Comparison of ENCODE assay signal across 2 cellular contexts in genomic region chr9:16575142-16575877, GRCh38.
TF ChIP-seq lines count a peak whose summit lies in the region.

No MANE protein-coding gene starts in this region.

TF ChIP-seq in IMR-90, 13 proteins besides CTCF, POLR2A, EP300 and RAD21:
- TF ChIP-seq, protein P1, sequence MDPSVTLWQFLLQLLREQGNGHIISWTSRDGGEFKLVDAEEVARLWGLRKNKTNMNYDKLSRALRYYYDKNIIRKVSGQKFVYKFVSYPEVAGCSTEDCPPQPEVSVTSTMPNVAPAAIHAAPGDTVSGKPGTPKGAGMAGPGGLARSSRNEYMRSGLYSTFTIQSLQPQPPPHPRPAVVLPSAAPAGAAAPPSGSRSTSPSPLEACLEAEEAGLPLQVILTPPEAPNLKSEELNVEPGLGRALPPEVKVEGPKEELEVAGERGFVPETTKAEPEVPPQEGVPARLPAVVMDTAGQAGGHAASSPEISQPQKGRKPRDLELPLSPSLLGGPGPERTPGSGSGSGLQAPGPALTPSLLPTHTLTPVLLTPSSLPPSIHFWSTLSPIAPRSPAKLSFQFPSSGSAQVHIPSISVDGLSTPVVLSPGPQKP (IDR thresholded peaks at IDR 0.05; ENCODE audit: borderline replicate concordance, low read depth, low read length) = no peak
- TF ChIP-seq, protein P2, sequence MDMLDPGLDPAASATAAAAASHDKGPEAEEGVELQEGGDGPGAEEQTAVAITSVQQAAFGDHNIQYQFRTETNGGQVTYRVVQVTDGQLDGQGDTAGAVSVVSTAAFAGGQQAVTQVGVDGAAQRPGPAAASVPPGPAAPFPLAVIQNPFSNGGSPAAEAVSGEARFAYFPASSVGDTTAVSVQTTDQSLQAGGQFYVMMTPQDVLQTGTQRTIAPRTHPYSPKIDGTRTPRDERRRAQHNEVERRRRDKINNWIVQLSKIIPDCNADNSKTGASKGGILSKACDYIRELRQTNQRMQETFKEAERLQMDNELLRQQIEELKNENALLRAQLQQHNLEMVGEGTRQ (IDR thresholded peaks at IDR 0.05; ENCODE audit: low read depth, low read length) = no peak
- no peak for TF ChIP-seq FOS (IDR thresholded peaks at IDR 0.05; ENCODE audit: low read depth, low read length)
- TF ChIP-seq MXI1 (IDR thresholded peaks at IDR 0.05; ENCODE audit: borderline replicate concordance, low read depth, low read length) = no peak
- TF ChIP-seq SMC3 (IDR thresholded peaks at IDR 0.05; ENCODE audit: low read depth, low read length) = no peak
- no peak for TF ChIP-seq CEBPB (IDR thresholded peaks at IDR 0.05; ENCODE audit: low read depth, low read length)
- no peak for TF ChIP-seq BHLHE40 (IDR thresholded peaks at IDR 0.05; ENCODE audit: low read depth, low read length)
- no peak for TF ChIP-seq RFX5 (IDR thresholded peaks at IDR 0.05; ENCODE audit: low read depth, low read length)
- no peak for TF ChIP-seq RCOR1 (IDR thresholded peaks at IDR 0.05; ENCODE audit: insufficient replicate concordance, low read length)
- TF ChIP-seq CHD1 (IDR thresholded peaks at IDR 0.05; ENCODE audit: low read depth, low read length) = no peak
- no peak for TF ChIP-seq NFE2L2 (IDR thresholded peaks at IDR 0.05; ENCODE audit: low read depth, low read length)
- TF ChIP-seq MAFK (IDR thresholded peaks at IDR 0.05; ENCODE audit: low read depth, low read length) = no peak
- TF ChIP-seq MAZ (IDR thresholded peaks at IDR 0.05; ENCODE audit: borderline replicate concordance, low read depth, low read length) = no peak

TF ChIP-seq in WTC11, 78 proteins besides CTCF, POLR2A, EP300 and RAD21:
- TF ChIP-seq NR1H2 (CRISPR knock-in tag; IDR thresholded peaks at IDR 0.05) (no peak), RELA (CRISPR knock-in tag; IDR thresholded peaks at IDR 0.05; ENCODE audit: borderline replicate concordance) (no peak), ATF1 (CRISPR knock-in tag; IDR thresholded peaks at IDR 0.05) (no peak), NR2C2 (CRISPR knock-in tag; IDR thresholded peaks at IDR 0.05) (no peak), NFYB (CRISPR knock-in tag; conservative IDR thresholded peaks at IDR 0.05; ENCODE audit: low read depth) (no peak), ESRRA (CRISPR knock-in tag; IDR thresholded peaks at IDR 0.05; ENCODE audit: borderline replicate concordance) (no peak), ZBTB43 (CRISPR knock-in tag; IDR thresholded peaks at IDR 0.05) (no peak), FOXP1 (CRISPR knock-in tag; IDR thresholded peaks at IDR 0.05; ENCODE audit: borderline replicate concordance) (no peak)
- TF ChIP-seq, protein P2 (CRISPR knock-in tag; IDR thresholded peaks at IDR 0.05) = no peak
- TF ChIP-seq, protein P3, sequence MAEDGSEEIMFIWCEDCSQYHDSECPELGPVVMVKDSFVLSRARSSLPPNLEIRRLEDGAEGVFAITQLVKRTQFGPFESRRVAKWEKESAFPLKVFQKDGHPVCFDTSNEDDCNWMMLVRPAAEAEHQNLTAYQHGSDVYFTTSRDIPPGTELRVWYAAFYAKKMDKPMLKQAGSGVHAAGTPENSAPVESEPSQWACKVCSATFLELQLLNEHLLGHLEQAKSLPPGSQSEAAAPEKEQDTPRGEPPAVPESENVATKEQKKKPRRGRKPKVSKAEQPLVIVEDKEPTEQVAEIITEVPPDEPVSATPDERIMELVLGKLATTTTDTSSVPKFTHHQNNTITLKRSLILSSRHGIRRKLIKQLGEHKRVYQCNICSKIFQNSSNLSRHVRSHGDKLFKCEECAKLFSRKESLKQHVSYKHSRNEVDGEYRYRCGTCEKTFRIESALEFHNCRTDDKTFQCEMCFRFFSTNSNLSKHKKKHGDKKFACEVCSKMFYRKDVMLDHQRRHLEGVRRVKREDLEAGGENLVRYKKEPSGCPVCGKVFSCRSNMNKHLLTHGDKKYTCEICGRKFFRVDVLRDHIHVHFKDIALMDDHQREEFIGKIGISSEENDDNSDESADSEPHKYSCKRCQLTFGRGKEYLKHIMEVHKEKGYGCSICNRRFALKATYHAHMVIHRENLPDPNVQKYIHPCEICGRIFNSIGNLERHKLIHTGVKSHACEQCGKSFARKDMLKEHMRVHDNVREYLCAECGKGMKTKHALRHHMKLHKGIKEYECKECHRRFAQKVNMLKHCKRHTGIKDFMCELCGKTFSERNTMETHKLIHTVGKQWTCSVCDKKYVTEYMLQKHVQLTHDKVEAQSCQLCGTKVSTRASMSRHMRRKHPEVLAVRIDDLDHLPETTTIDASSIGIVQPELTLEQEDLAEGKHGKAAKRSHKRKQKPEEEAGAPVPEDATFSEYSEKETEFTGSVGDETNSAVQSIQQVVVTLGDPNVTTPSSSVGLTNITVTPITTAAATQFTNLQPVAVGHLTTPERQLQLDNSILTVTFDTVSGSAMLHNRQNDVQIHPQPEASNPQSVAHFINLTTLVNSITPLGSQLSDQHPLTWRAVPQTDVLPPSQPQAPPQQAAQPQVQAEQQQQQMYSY (CRISPR knock-in tag; IDR thresholded peaks at IDR 0.05) = no peak
- TF ChIP-seq, protein P4, sequence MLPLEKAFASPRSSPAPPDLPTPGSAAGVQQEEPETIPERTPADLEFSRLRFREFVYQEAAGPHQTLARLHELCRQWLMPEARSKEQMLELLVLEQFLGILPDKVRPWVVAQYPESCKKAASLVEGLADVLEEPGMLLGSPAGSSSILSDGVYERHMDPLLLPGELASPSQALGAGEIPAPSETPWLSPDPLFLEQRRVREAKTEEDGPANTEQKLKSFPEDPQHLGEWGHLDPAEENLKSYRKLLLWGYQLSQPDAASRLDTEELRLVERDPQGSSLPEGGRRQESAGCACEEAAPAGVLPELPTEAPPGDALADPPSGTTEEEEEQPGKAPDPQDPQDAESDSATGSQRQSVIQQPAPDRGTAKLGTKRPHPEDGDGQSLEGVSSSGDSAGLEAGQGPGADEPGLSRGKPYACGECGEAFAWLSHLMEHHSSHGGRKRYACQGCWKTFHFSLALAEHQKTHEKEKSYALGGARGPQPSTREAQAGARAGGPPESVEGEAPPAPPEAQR (CRISPR knock-in tag; IDR thresholded peaks at IDR 0.05) = no peak
TF ChIP-seq in WTC11: peak in this region for 0.
